Comparison of ENCODE assay signal across 8 cellular contexts in the genomic region with DNA sequence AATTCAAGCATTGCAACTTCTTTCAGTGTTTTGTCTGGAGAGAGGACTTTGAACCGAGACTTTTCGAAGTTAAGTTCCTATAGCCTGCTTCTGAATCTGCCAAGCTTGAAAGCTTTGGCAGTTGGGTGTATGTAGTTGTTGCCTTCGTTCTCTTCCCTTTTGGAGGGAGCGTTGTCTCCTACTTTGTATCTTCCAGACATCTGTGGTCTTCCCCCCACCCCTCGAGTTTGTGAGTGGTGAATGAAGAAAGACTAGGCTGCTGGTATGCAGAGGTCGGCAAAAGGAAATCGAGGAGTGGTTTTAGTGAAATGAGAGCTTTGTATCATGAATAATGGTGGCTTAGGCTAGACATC. TPM values are rescaled to one million over a fixed set of nuclear protein-coding genes. Genes with fewer than 3 reads are reported as not detected.
DNase-seq lines count a peak whose midpoint lies in the region.

No MANE protein-coding gene starts in this region.

- H3K4me1 ChIP-seq in skeletal muscle satellite cell (ENCODE audit: control insufficient read depth, insufficient read depth, low read length) = peaks cover 32% of the 10 kb centered on the region

- H3K36me3 ChIP-seq in skeletal muscle satellite cell (ENCODE audit: insufficient read depth, low read length) = no peaks in the 10 kb centered on the region

- H3K9me3 Mint-ChIP-seq in activated naive CD8-positive, alpha-beta T cell treated with anti-CD3 and anti-CD28 coated beads for 36 hours = no peaks in the 10 kb centered on the region

- peaks cover 45% of the 10 kb centered on the region for H3K4me1 Mint-ChIP-seq in activated naive CD8-positive, alpha-beta T cell treated with anti-CD3 and anti-CD28 coated beads for 36 hours

- peak overlapping the region; percentile 83 for H3K9ac ChIP-seq in skeletal muscle satellite cell (ENCODE audit: low read depth, low read length)

- no peaks in the 10 kb centered on the region for H3K27me3 ChIP-seq in skeletal muscle satellite cell (ENCODE audit: control insufficient read depth, insufficient read depth, low read length)

- peak overlapping the region; percentile 86 for H3K4me3 Mint-ChIP-seq in activated naive CD8-positive, alpha-beta T cell treated with anti-CD3 and anti-CD28 coated beads for 36 hours

- peak; percentile 29 for DNase-seq in NCI-H748 (lab: John Stamatoyannopoulos, UW; ENCODE audit: unreplicated experiment)
- no peak for DNase-seq in NCI-H748 treated with DMSO at 0.1 percent for 48 hours (lab: John Stamatoyannopoulos, UW)
- peak; percentile 34 to 52 for DNase-seq in NCI-H524 (lab: John Stamatoyannopoulos, UW)
- no peak for DNase-seq in activated naive CD8-positive, alpha-beta T cell treated with anti-CD3 and anti-CD28 coated beads for 36 hours
- no peak for DNase-seq in middle frontal gyrus (ENCODE audit: extremely low spot score, low spot score)
- no peak for DNase-seq in stimulated activated CD4-positive, alpha-beta T cell treated with anti-CD3 and anti-CD28 coated beads, Interleukin-2, amount 100 ng/mL, for 48 hours

- peaks cover 21% of the 10 kb centered on the region for H3K27me3 Mint-ChIP-seq in activated naive CD8-positive, alpha-beta T cell treated with anti-CD3 and anti-CD28 coated beads for 36 hours

- peaks cover 12% of the 10 kb centered on the region for H3K36me3 Mint-ChIP-seq in activated naive CD8-positive, alpha-beta T cell treated with anti-CD3 and anti-CD28 coated beads for 36 hours

- peak overlapping the region; percentile 75 for H3K4me2 ChIP-seq in skeletal muscle satellite cell (ENCODE audit: low read length)

- H3K9me3 ChIP-seq in skeletal muscle satellite cell (replicated peaks; ENCODE audit: low read length) = no peaks in the 10 kb centered on the region

- H3K27ac Mint-ChIP-seq in activated naive CD8-positive, alpha-beta T cell treated with anti-CD3 and anti-CD28 coated beads for 36 hours = peak overlapping the region; percentile 46

- H3K4me3 ChIP-seq in iPS-11a (ENCODE audit: low read depth, low read length) = peak overlapping the region; percentile 94
- H3K4me3 ChIP-seq in skeletal muscle satellite cell (ENCODE audit: low read length) = peak overlapping the region; percentile 78

RNA-seq across cellular contexts. Expression of gene CTNNB1, which starts 1.3 kb away (rescaled TPM):
- 100 to 1,000 TPM; 132 to 141 TPM for total RNA-seq in activated naive CD8-positive, alpha-beta T cell treated with anti-CD3 and anti-CD28 coated beads for 36 hours
- 552 and 606 TPM in 2 replicates for total RNA-seq in skeletal muscle satellite cell (2012; rRNA removed)

Comparison
In these comparisons a context has a peak if more than half of its experiments do, and no peak if none do; other contexts are left out.
1. DNase-seq: peak in NCI-H748 (single experiment) and NCI-H524 (2 of 2); none in NCI-H748 treated with DMSO at 0.1 percent for 48 hours (single experiment), activated naive CD8-positive, alpha-beta T cell treated with anti-CD3 and anti-CD28 coated beads for 36 hours (single experiment), middle frontal gyrus (single experiment) and stimulated activated CD4-positive, alpha-beta T cell treated with anti-CD3 and anti-CD28 coated beads, Interleukin-2, amount 100 ng/mL, for 48 hours (0 of 2).